In genomic region chr16:8867483-8868271, GRCh38 we compare ENCODE assay signal across 1 cellular context.
TF ChIP-seq lines count a peak whose summit lies in the region.

No MANE protein-coding gene starts in this region.

TF ChIP-seq in IMR-90, 13 proteins besides CTCF, POLR2A, EP300 and RAD21:
- TF ChIP-seq FOS (IDR thresholded peaks at IDR 0.05; ENCODE audit: low read depth, low read length) (no peak), CHD1 (IDR thresholded peaks at IDR 0.05; ENCODE audit: low read depth, low read length) (no peak), RFX5 (IDR thresholded peaks at IDR 0.05; ENCODE audit: low read depth, low read length) (no peak), BHLHE40 (IDR thresholded peaks at IDR 0.05; ENCODE audit: low read depth, low read length) (no peak), NFE2L2 (IDR thresholded peaks at IDR 0.05; ENCODE audit: low read depth, low read length) (no peak), CEBPB (IDR thresholded peaks at IDR 0.05; ENCODE audit: low read depth, low read length) (no peak), RCOR1 (IDR thresholded peaks at IDR 0.05; ENCODE audit: insufficient replicate concordance, low read length) (no peak), MXI1 (IDR thresholded peaks at IDR 0.05; ENCODE audit: borderline replicate concordance, low read depth, low read length) (no peak; the same call in 1 of the 2 replicates), MAZ (IDR thresholded peaks at IDR 0.05; ENCODE audit: borderline replicate concordance, low read depth, low read length) (no peak), MAFK (IDR thresholded peaks at IDR 0.05; ENCODE audit: low read depth, low read length) (no peak), SMC3 (IDR thresholded peaks at IDR 0.05; ENCODE audit: low read depth, low read length) (no peak)
- TF ChIP-seq, protein P1, sequence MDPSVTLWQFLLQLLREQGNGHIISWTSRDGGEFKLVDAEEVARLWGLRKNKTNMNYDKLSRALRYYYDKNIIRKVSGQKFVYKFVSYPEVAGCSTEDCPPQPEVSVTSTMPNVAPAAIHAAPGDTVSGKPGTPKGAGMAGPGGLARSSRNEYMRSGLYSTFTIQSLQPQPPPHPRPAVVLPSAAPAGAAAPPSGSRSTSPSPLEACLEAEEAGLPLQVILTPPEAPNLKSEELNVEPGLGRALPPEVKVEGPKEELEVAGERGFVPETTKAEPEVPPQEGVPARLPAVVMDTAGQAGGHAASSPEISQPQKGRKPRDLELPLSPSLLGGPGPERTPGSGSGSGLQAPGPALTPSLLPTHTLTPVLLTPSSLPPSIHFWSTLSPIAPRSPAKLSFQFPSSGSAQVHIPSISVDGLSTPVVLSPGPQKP (IDR thresholded peaks at IDR 0.05; ENCODE audit: borderline replicate concordance, low read depth, low read length): no peak
- TF ChIP-seq, protein P2, sequence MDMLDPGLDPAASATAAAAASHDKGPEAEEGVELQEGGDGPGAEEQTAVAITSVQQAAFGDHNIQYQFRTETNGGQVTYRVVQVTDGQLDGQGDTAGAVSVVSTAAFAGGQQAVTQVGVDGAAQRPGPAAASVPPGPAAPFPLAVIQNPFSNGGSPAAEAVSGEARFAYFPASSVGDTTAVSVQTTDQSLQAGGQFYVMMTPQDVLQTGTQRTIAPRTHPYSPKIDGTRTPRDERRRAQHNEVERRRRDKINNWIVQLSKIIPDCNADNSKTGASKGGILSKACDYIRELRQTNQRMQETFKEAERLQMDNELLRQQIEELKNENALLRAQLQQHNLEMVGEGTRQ (IDR thresholded peaks at IDR 0.05; ENCODE audit: low read depth, low read length): no peak
